Comparison of ENCODE assay signal across 20 cellular contexts in the genomic region with DNA sequence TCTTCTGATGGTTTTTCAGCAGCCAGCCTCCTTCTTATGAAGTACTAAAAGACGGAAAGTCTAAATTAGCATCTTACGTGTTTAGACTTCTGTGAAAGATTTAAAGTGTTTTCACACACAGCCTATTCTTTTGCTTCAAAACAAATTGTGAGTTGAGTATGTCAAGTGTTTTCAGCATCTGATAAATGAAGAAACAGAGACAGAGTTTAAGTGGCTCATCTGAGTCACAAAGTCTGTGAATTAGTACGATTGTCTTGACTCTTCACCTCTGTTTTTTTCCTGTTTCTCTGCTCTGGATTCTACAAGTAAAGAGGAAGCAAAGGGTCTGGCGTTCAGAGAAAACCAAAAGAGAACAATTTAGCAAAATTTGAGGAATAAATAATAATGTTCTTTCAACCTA.
A peak's percentile ranks its signal among the peaks of the same experiment; 100 is the strongest.
DNase-seq lines count a peak whose midpoint lies in the region; ATAC-seq and TF ChIP-seq lines count a peak whose summit lies in the region.
"Had no signal": no experiment of that assay in that cellular context is flagged by ENCODE, and none has a peak within 500 bp of the region (broad histone marks: within the 10 kb centered on the region; RNA-seq: fewer than 3 reads in every experiment).

No MANE protein-coding gene starts in this region.

- H3K27ac ChIP-seq in right atrium auricular region (peak overlapping the region; percentile 27 to 66), ascending aorta (peak overlapping the region; percentile 56 to 81), SJCRH30 (no peak overlapping the region)

- peaks cover 18% of the 10 kb centered on the region for H3K36me3 Mint-ChIP-seq in mesothelial cell of epicardium

- no peaks in the 10 kb centered on the region for H3K27me3 ChIP-seq in right atrium auricular region
- H3K27me3 ChIP-seq in ascending aorta, result no peaks in the 10 kb centered on the region
- H3K27me3 ChIP-seq in SJCRH30, result no peaks in the 10 kb centered on the region

- intact Hi-C loops in left cardiac atrium (cut with DNase I) (no loop called here), ascending aorta (cut with DNase I) (no loop called here)

- H3K4me1 ChIP-seq in right atrium auricular region (peaks cover 0 to 36% of the 10 kb centered on the region in 2 donors), ascending aorta (peaks cover 4 to 17% of the 10 kb centered on the region in 2 donors), SJCRH30 (peaks cover 4% of the 10 kb centered on the region)

- peak overlapping the region; percentile 52 for H3K27ac Mint-ChIP-seq in mesothelial cell of epicardium
- H3K27ac Mint-ChIP-seq: GM23338 had no signal

- H3K27me3 Mint-ChIP-seq in mesothelial cell of epicardium (ENCODE audit: low read depth), result no peaks in the 10 kb centered on the region

- H3K9me3 ChIP-seq in right atrium auricular region (no peaks in the 10 kb centered on the region), ascending aorta (no peaks in the 10 kb centered on the region), SJCRH30 (replicated peaks) (no peaks in the 10 kb centered on the region)
- H3K9me3 ChIP-seq: Caco-2 had no signal

- peaks cover 4% of the 10 kb centered on the region for H3K9me3 Mint-ChIP-seq in mesothelial cell of epicardium
- H3K9me3 Mint-ChIP-seq: GM23338 had no signal

- DNase-seq in right atrium auricular region (ENCODE audit: low spot score) (no peak), left cardiac atrium (no peak), ascending aorta (ENCODE audit: low spot score in 2 of 2) (no peak), mesothelial cell of epicardium (ENCODE audit: low spot score in 2 of 2, unreplicated experiment in 2 of 2) (no peak), NCI-H2029 treated with DMSO at 0.1 percent for 48 hours (lab: John Stamatoyannopoulos, UW) (no peak), SJCRH30 (no peak)
- DNase-seq: ACHN, AML-193, Caco-2, EL, NCI-H1092, NCI-H146, NCI-H2081 treated with DMSO at 0.1 percent for 48 hours, NCI-H2227 treated with DMSO at 0.1 percent for 48 hours, NCI-H524, Right ventricle myocardium superior had no signal

- H3K36me3 ChIP-seq in right atrium auricular region, result no peaks in the 10 kb centered on the region
- H3K36me3 ChIP-seq in ascending aorta, result no peaks in the 10 kb centered on the region
- H3K36me3 ChIP-seq in SJCRH30, result no peaks in the 10 kb centered on the region

- no peak for ATAC-seq in left cardiac atrium
- ATAC-seq in HG02642 (IDR thresholded peaks at IDR 0.05; ENCODE audit: poor library complexity, unreplicated experiment), result no peak
- ATAC-seq: GM23338, HCT116, K562 had no signal

- H3K4me1 Mint-ChIP-seq in mesothelial cell of epicardium, result peaks cover 31% of the 10 kb centered on the region

- TF ChIP-seq CTCF in right atrium auricular region (IDR thresholded peaks at IDR 0.05), result no peak
- TF ChIP-seq CTCF in ascending aorta (IDR thresholded peaks at IDR 0.05), result no peak
- TF ChIP-seq CTCF in mesothelial cell of epicardium (IDR thresholded peaks at IDR 0.05; ENCODE audit: unreplicated experiment), result no peak

- H3K4me3 ChIP-seq in right atrium auricular region (no peak overlapping the region), ascending aorta (no peak overlapping the region), SJCRH30 (no peak overlapping the region)
- H3K4me3 ChIP-seq: GM23338, K562 had no signal

- H3K4me3 Mint-ChIP-seq in mesothelial cell of epicardium, result no peak overlapping the region
- H3K4me3 Mint-ChIP-seq: GM23338 had no signal
